In genomic region chr16:22347100-22347820, GRCh38 we compare ENCODE assay signal across 20 cellular contexts. TPM values are rescaled to one million over a fixed set of nuclear protein-coding genes. Genes with fewer than 3 reads are reported as not detected.
DNase-seq lines count a peak whose midpoint lies in the region; ATAC-seq and TF ChIP-seq lines count a peak whose summit lies in the region.
"Had no signal": no experiment of that assay in that cellular context is flagged by ENCODE, and none has a peak within 500 bp of the region (broad histone marks: within the 10 kb centered on the region; RNA-seq: fewer than 3 reads in every experiment).

No MANE protein-coding gene starts in this region.

- DNase-seq in Ammon's horn (ENCODE audit: low spot score) (peak; percentile 43), left lobe of liver (ENCODE audit: low spot score) (no peak), testis (no peak), GM10266 (ENCODE audit: extremely low spot score) (no peak), trophoblast cell (no peak)
- no peak for DNase-seq in CD4-positive, alpha-beta memory T cell
- DNase-seq in central memory CD8-positive, alpha-beta T cell (ENCODE audit: low spot score in 2 of 2) = no peak
- DNase-seq: activated CD4-positive, alpha-beta T cell treated with anti-CD3 and anti-CD28 coated beads, Interleukin-2, amount 10 ng/mL, durations not matched to agents 7 days and 5 days; BE2C; DMS53; effector CD8-positive, alpha-beta T cell; Kasumi-1; left lung; NCI-H1417; NCI-H226; NK-92 treated with Interleukin-12 subunit alpha and Interleukin-12 subunit beta, amount 100 ng/mL, for 24 hours; T1000 had no signal

- H3K79me2 ChIP-seq in trophoblast cell (ENCODE audit: control insufficient read depth, insufficient read depth, low read length, poor library complexity) = no peaks in the 10 kb centered on the region

- TF ChIP-seq POLR2A in testis (IDR thresholded peaks at IDR 0.05) = no peak

- H3K27ac ChIP-seq in CD4-positive, alpha-beta memory T cell (ENCODE audit: low read depth, low read length) = no peak overlapping the region
- H3K27ac ChIP-seq in testis = no peak overlapping the region
- H3K27ac ChIP-seq in trophoblast cell (ENCODE audit: low read depth, low read length) = no peak overlapping the region
- H3K27ac ChIP-seq: left lung had no signal

- H3K27ac Mint-ChIP-seq in CD4-positive, alpha-beta memory T cell = peak overlapping the region in 5 of 7 donors; percentile 14 to 64 (median 42)
- peak overlapping the region; percentile 56 for H3K27ac Mint-ChIP-seq in central memory CD8-positive, alpha-beta T cell (ENCODE audit: low read depth)
- H3K27ac Mint-ChIP-seq: activated T-helper 2 cell treated with anti-CD3 and anti-CD28 coated beads, Interferon-gamma antibody, Interleukin-2, Interleukin-4, amounts not matched to agents 10 μg/mL and 5 μg/mL and 100 μg/mL, durations not matched to agents 14 hours and 24 hours and 36 hours; nephron had no signal

- peaks cover 12 to 23% (median 18%) of the 10 kb centered on the region in 4 donors for H3K4me1 Mint-ChIP-seq in CD4-positive, alpha-beta memory T cell
- H3K4me1 Mint-ChIP-seq in central memory CD8-positive, alpha-beta T cell = no peaks in the 10 kb centered on the region
- H3K4me1 Mint-ChIP-seq: brain, nephron had no signal

- no peak overlapping the region for H2BK120ac ChIP-seq in trophoblast cell (ENCODE audit: insufficient read depth, low read length, poor library complexity)

- peaks cover 47% of the 10 kb centered on the region for H3K36me3 ChIP-seq in CD4-positive, alpha-beta memory T cell (ENCODE audit: insufficient read depth, low read length)
- H3K36me3 ChIP-seq in testis (ENCODE audit: low read depth, missing control alignments) (no peaks in the 10 kb centered on the region), trophoblast cell (ENCODE audit: control insufficient read depth in 1 of 2, insufficient read depth in 2 of 2, low read length in 2 of 2) (peaks cover 22 to 40% of the 10 kb centered on the region in 2 experiments)

- H2BK12ac ChIP-seq in trophoblast cell (ENCODE audit: low read length) = no peak overlapping the region

- H3K4ac ChIP-seq in trophoblast cell (ENCODE audit: low read depth, low read length) = no peak overlapping the region

- no peak overlapping the region for H2AFZ ChIP-seq in trophoblast cell (ENCODE audit: insufficient read depth, low read length, poor library complexity)

- H4K8ac ChIP-seq in trophoblast cell (ENCODE audit: low read depth, low read length) = no peak overlapping the region

- H3K23ac ChIP-seq in trophoblast cell (ENCODE audit: low read length) = no peak overlapping the region

- peak overlapping the region in 1 of 8 donors; percentile 45 for H3K4me3 Mint-ChIP-seq in CD4-positive, alpha-beta memory T cell
- no peak overlapping the region for H3K4me3 Mint-ChIP-seq in central memory CD8-positive, alpha-beta T cell
- H3K4me3 Mint-ChIP-seq: activated CD4-positive, alpha-beta T cell treated with anti-CD3 and anti-CD28 coated beads, Interleukin-2, amount 10 ng/mL, durations not matched to agents 7 days and 5 days; brain; nephron had no signal

- no peak overlapping the region for H3K4me2 ChIP-seq in trophoblast cell (ENCODE audit: low read length)

- H2AK5ac ChIP-seq in trophoblast cell (ENCODE audit: low read length) = no peak overlapping the region

- no peak overlapping the region for H3K18ac ChIP-seq in trophoblast cell (ENCODE audit: low read length)

- no peaks in the 10 kb centered on the region for H3K9me3 ChIP-seq in CD4-positive, alpha-beta memory T cell (ENCODE audit: control insufficient read depth in 1 of 2, low read length in 2 of 2)
- no peaks in the 10 kb centered on the region for H3K9me3 ChIP-seq in testis
- no peaks in the 10 kb centered on the region for H3K9me3 ChIP-seq in trophoblast cell (ENCODE audit: insufficient read depth, low read depth, low read length)
- H3K9me3 ChIP-seq: BE2C, left lung had no signal

- POLR2A ChIA-PET in CD4-positive, alpha-beta memory T cell (lab: Charles Lee; ENCODE audit: partially characterized antibody) = interaction anchor here (0.9 to 19.5 kb wide), 5 partner anchors 8 to 24 kb away, joined by 3 to 449 read pairs (median 6); partner anchors contain the start of gene CDR2

- TF ChIP-seq CTCF in testis (IDR thresholded peaks at IDR 0.05) = no peak
- no peak for TF ChIP-seq CTCF in GM10266 (IDR thresholded peaks at IDR 0.05; ENCODE audit: control insufficient read depth, insufficient read depth, low read depth, missing control alignments)

- H3K36me3 Mint-ChIP-seq in CD4-positive, alpha-beta memory T cell = peaks cover 71 to 81% of the 10 kb centered on the region in 2 donors
- H3K36me3 Mint-ChIP-seq in central memory CD8-positive, alpha-beta T cell (ENCODE audit: insufficient read depth) = peaks cover 47% of the 10 kb centered on the region

- H3K27me3 ChIP-seq in CD4-positive, alpha-beta memory T cell (ENCODE audit: insufficient read depth, low read length) = no peaks in the 10 kb centered on the region
- H3K27me3 ChIP-seq in testis = no peaks in the 10 kb centered on the region
- H3K27me3 ChIP-seq in trophoblast cell (ENCODE audit: insufficient read depth, low read length) = no peaks in the 10 kb centered on the region
- H3K27me3 ChIP-seq: BE2C, left lung had no signal

- no peaks in the 10 kb centered on the region for H3K27me3 Mint-ChIP-seq in CD4-positive, alpha-beta memory T cell
- H3K27me3 Mint-ChIP-seq in central memory CD8-positive, alpha-beta T cell = no peaks in the 10 kb centered on the region
- H3K27me3 Mint-ChIP-seq: activated CD4-positive, alpha-beta T cell treated with anti-CD3 and anti-CD28 coated beads, Interleukin-2, amount 10 ng/mL, durations not matched to agents 7 days and 5 days; brain had no signal

- peaks cover 11% of the 10 kb centered on the region for H3K4me1 ChIP-seq in CD4-positive, alpha-beta memory T cell (ENCODE audit: insufficient read depth, low read length)
- H3K4me1 ChIP-seq in testis (no peaks in the 10 kb centered on the region), trophoblast cell (ENCODE audit: control insufficient read depth in 1 of 2, insufficient read depth in 2 of 2, low read length in 2 of 2) (peaks cover 0 to 2% of the 10 kb centered on the region in 2 experiments)
- H3K4me1 ChIP-seq: BE2C, left lung had no signal

- 72 to 82% methylated on average over 20 of the region's 20 CpGs for WGBS in testis, 2 donors
- WGBS in trophoblast cell (ENCODE audit: extremely low coverage, insufficient coverage, insufficient read length) = no CpG with 5 or more reads among the region's 20 CpGs

- no peak overlapping the region for H3K9ac ChIP-seq in trophoblast cell (ENCODE audit: low read length)

- intact Hi-C loops in CD4-positive, alpha-beta memory T cell (cut with micrococcal nuclease) = no loop called here
- intact Hi-C loops in testis (cut with DNase I; ENCODE audit: low total_unique reads) = no loop called here

- CTCF ChIA-PET in CD4-positive, alpha-beta memory T cell (lab: Charles Lee; ENCODE audit: partially characterized antibody) = interaction anchor here (1.8 to 1.9 kb wide), 3 partner anchors 10 to 29 kb away, joined by 4 to 5 read pairs (median 5); no protein-coding TSS in a partner anchor

- no peak overlapping the region for H3K4me3 ChIP-seq in CD4-positive, alpha-beta memory T cell (ENCODE audit: low read length in 2 of 2)
- H3K4me3 ChIP-seq in testis (no peak overlapping the region), trophoblast cell (ENCODE audit: low read depth, low read length) (no peak overlapping the region)
- H3K4me3 ChIP-seq: left lung had no signal

- peaks cover 3% of the 10 kb centered on the region for H3K79me1 ChIP-seq in trophoblast cell (ENCODE audit: low read length)

- H4K91ac ChIP-seq in trophoblast cell (ENCODE audit: low read depth, low read length) = no peak overlapping the region

- H3K9me3 Mint-ChIP-seq in CD4-positive, alpha-beta memory T cell = no peaks in the 10 kb centered on the region
- no peaks in the 10 kb centered on the region for H3K9me3 Mint-ChIP-seq in central memory CD8-positive, alpha-beta T cell
- H3K9me3 Mint-ChIP-seq: activated T-helper 2 cell treated with anti-CD3 and anti-CD28 coated beads, Interferon-gamma antibody, Interleukin-2, Interleukin-4, amounts not matched to agents 10 μg/mL and 5 μg/mL and 100 μg/mL, durations not matched to agents 14 hours and 24 hours and 36 hours had no signal

- ATAC-seq in central memory CD8-positive, alpha-beta T cell (replicated peaks; ENCODE audit: extremely low read depth, poor library complexity, severe bottlenecking) = no peak
- ATAC-seq in left lobe of liver = peak; percentile 44

- H3K14ac ChIP-seq in trophoblast cell (ENCODE audit: low read length) = no peak overlapping the region

- H4K12ac ChIP-seq in trophoblast cell (ENCODE audit: low read depth, low read length) = no peak overlapping the region

- no peak overlapping the region for H2BK5ac ChIP-seq in trophoblast cell (ENCODE audit: low read depth, low read length, poor library complexity)

RNA-seq across cellular contexts. Expression of gene CDR2, which starts 27.2 kb away (rescaled TPM):
- 10 to 100 TPM; 94.2 to 99.3 TPM for total RNA-seq in CD4-positive, alpha-beta memory T cell
- polyA plus RNA-seq in CD4-positive, alpha-beta memory T cell = 10 to 100 TPM; 57.9 to 95.8 TPM
- total RNA-seq in left lobe of liver (11.0 TPM), testis (10 to 100 TPM; 56.8 to 63.7 TPM)
- polyA plus RNA-seq in testis (ENCODE audit: insufficient read depth, low read depth, low replicate concordance) = 133 TPM
- 28.9 and 29.8 TPM in 2 replicates for polyA plus RNA-seq in trophoblast cell (2013)

RNA-seq across cellular contexts. Expression of gene POLR3E, which starts 50.1 kb away (rescaled TPM):
- total RNA-seq in CD4-positive, alpha-beta memory T cell = 10 to 100 TPM; 88.4 to 94.0 TPM
- polyA plus RNA-seq in CD4-positive, alpha-beta memory T cell = 10 to 100 TPM; 10.0 to 16.0 TPM
- 26.1 TPM for total RNA-seq in left lobe of liver
- 10 to 100 TPM; 61.7 to 76.2 TPM for total RNA-seq in testis
- 59.4 TPM for polyA plus RNA-seq in testis (ENCODE audit: insufficient read depth, low read depth, low replicate concordance)
- polyA plus RNA-seq in trophoblast cell (2013) = 24.6 and 26.6 TPM in 2 replicates
